In genomic region chr2:33134086-33134763, GRCh38 we compare ENCODE assay signal across 8 cellular contexts.
DNase-seq lines count a peak whose midpoint lies in the region; ATAC-seq and TF ChIP-seq lines count a peak whose summit lies in the region.

No MANE protein-coding gene starts in this region.

- no TSS peak for BruUV-seq in PC-3 (replicated peaks; lab: Mats Ljungman, UMichigan)

- POLR2A ChIA-PET in PC-3 (lab: Charles Lee; ENCODE audit: unreplicated experiment): no interaction called here

- no peaks in the 10 kb centered on the region for H3K27me3 ChIP-seq in PC-3 (ENCODE audit: low read length)
- H3K27me3 ChIP-seq in esophagus squamous epithelium: peaks cover 0 to 3% (median 0%) of the 10 kb centered on the region in 4 donors
- no peaks in the 10 kb centered on the region for H3K27me3 ChIP-seq in neutrophil

- peak in 2 of 4 donors; percentile 15 to 18 for TF ChIP-seq POLR2A in esophagus squamous epithelium (IDR thresholded peaks at IDR 0.05)

- H3F3A ChIP-seq in PC-3 (ENCODE audit: low read length, unreplicated experiment): no peaks in the 10 kb centered on the region

- ATAC-seq in PC-3: peak; percentile 88

- peak; percentile 51 for TF ChIP-seq CTCF in PC-3 (conservative IDR thresholded peaks at IDR 0.05; ENCODE audit: low read depth, low read length)
- peak in 3 of 6 experiments; percentile 5 to 45 (median 14) for TF ChIP-seq CTCF in esophagus squamous epithelium (IDR thresholded peaks at IDR 0.05)
- TF ChIP-seq CTCF in neutrophil (IDR thresholded peaks at IDR 0.05): no peak
- TF ChIP-seq CTCF in GM20000 (IDR thresholded peaks at IDR 0.05; ENCODE audit: extremely low read depth, missing control alignments): no peak

- CTCF ChIA-PET in PC-3 (lab: Charles Lee): no interaction called here

- intact Hi-C loops in PC-3 (cut with micrococcal nuclease) (loop anchor here (1.0 to 5.0 kb wide), 6 partner anchors 30 to 141 kb away; no protein-coding TSS in a partner anchor), esophagus squamous epithelium (cut with DNase I) (no loop called here)

- peaks cover 10% of the 10 kb centered on the region; the same call in 1 of the 2 replicates for H4K20me1 ChIP-seq in PC-3 (ENCODE audit: low read length)

- H3K36me3 ChIP-seq in PC-3 (ENCODE audit: low read depth, low read length): no peaks in the 10 kb centered on the region
- H3K36me3 ChIP-seq in esophagus squamous epithelium: no peaks in the 10 kb centered on the region
- no peaks in the 10 kb centered on the region for H3K36me3 ChIP-seq in neutrophil

- H3K27ac ChIP-seq in PC-3 (ENCODE audit: low read length) (peak overlapping the region; percentile 89), esophagus squamous epithelium (peak overlapping the region; percentile 58 to 89 (median 84)), neutrophil (peak overlapping the region; percentile 77)

- WGBS in esophagus squamous epithelium, 2 donors: 11 to 27% methylated on average over 14 of the region's 14 CpGs

- H3K9ac ChIP-seq in PC-3 (ENCODE audit: low read length): peak overlapping the region; percentile 86

- peaks cover 39% of the 10 kb centered on the region for H3K79me2 ChIP-seq in PC-3 (ENCODE audit: low read length)

- H3K9me2 ChIP-seq in PC-3 (replicated peaks; ENCODE audit: low read length): no peaks in the 10 kb centered on the region

- DNase-seq in EH (ENCODE audit: low read depth): peak; percentile 96
- DNase-seq in PC-3: peak; percentile 98
- DNase-seq in esophagus squamous epithelium (lab: John Stamatoyannopoulos, UW): no peak
- DNase-seq in activated effector memory CD4-positive, alpha-beta T cell treated with anti-CD3 and anti-CD28 coated beads, Interleukin-2, amount 50 U/mL, for 16 hours: no peak
- DNase-seq in GM20000 (ENCODE audit: low spot score): no peak
- no peak for DNase-seq in activated naive CD4-positive, alpha-beta T cell treated with anti-CD3 and anti-CD28 coated beads, Interleukin-2, amount 50 U/mL, for 16 hours
- no peak for DNase-seq in OCI-M1 (lab: John Stamatoyannopoulos, UW)

- H2AFZ ChIP-seq in PC-3 (ENCODE audit: low read length): peak overlapping the region; percentile 40; the same call in 1 of the 2 replicates

- H3K4me3 ChIP-seq in PC-3 (ENCODE audit: low read length) (peak overlapping the region; percentile 75), esophagus squamous epithelium (peak overlapping the region; percentile 9 to 64 (median 42)), neutrophil (ENCODE audit: low read depth in 1 of 2, low read length in 1 of 2) (peak overlapping the region; percentile 19 to 21)

- peak overlapping the region; percentile 92 for H3K4me2 ChIP-seq in PC-3 (ENCODE audit: low read length)

- H3K9me3 ChIP-seq in PC-3 (ENCODE audit: low read length): no peaks in the 10 kb centered on the region
- no peaks in the 10 kb centered on the region for H3K9me3 ChIP-seq in esophagus squamous epithelium
- no peaks in the 10 kb centered on the region for H3K9me3 ChIP-seq in neutrophil

- H3K4me1 ChIP-seq in PC-3 (ENCODE audit: insufficient read depth, low read length) (peaks cover 57% of the 10 kb centered on the region), esophagus squamous epithelium (peaks cover 5 to 55% (median 11%) of the 10 kb centered on the region in 3 donors), neutrophil (ENCODE audit: control insufficient read depth in 1 of 2, insufficient read depth in 1 of 2, low read depth in 1 of 2, low read length in 1 of 2) (peaks cover 57 to 77% of the 10 kb centered on the region in 2 experiments)

Comparison
In these comparisons a context has a peak if more than half of its experiments do, and no peak if none do; other contexts are left out.
1. DNase-seq: peak in EH (single experiment) and PC-3 (single experiment); none in esophagus squamous epithelium (single experiment), activated effector memory CD4-positive, alpha-beta T cell treated with anti-CD3 and anti-CD28 coated beads, Interleukin-2, amount 50 U/mL, for 16 hours (single experiment), GM20000 (single experiment), activated naive CD4-positive, alpha-beta T cell treated with anti-CD3 and anti-CD28 coated beads, Interleukin-2, amount 50 U/mL, for 16 hours (single experiment) and OCI-M1 (single experiment).
2. H3K4me3 ChIP-seq: peak in every context shown above with its lines; median percentile 75 in PC-3; 42 in esophagus squamous epithelium; 20 in neutrophil.
3. Peak in every context shown above with its lines, with median percentiles within 50 percentile points of each other: H3K27ac ChIP-seq.